In genomic region chr3:141176775-141177174, GRCh38 we compare ENCODE assay signal across 4 cellular contexts.
"Had no signal": no experiment of that assay in that cellular context is flagged by ENCODE, and none has a peak within 500 bp of the region (broad histone marks: within the 10 kb centered on the region; RNA-seq: fewer than 3 reads in every experiment).

No MANE protein-coding gene starts in this region.

- H3K4me3 Mint-ChIP-seq: GM23338, H9 had no signal

- ATAC-seq: GM23338 had no signal

- DNase-seq: H9, HCEC 1CT, IMR-90 had no signal

- H3K27ac Mint-ChIP-seq: GM23338, H9 had no signal
